ENCODE assay signal across 8 cellular contexts in genomic region chr1:86833461-86834215, GRCh38.
A peak's percentile ranks its signal among the peaks of the same experiment; 100 is the strongest.
DNase-seq lines count a peak whose midpoint lies in the region; ATAC-seq and TF ChIP-seq lines count a peak whose summit lies in the region.

No MANE protein-coding gene starts in this region.

- H3K4me1 ChIP-seq in HCT116 (ENCODE audit: control insufficient read depth in 1 of 2, insufficient read depth in 2 of 2, low read length in 2 of 2) (no peaks in the 10 kb centered on the region; a peak in 1 of 4 replicates), heart right ventricle (peaks cover 0 to 4% (median 0%) of the 10 kb centered on the region in 9 donors)

- no peak for TF ChIP-seq POLR2A in HCT116 (IDR thresholded peaks at IDR 0.05; ENCODE audit: borderline replicate concordance, extremely low read depth, insufficient read depth, insufficient read length)

- TF ChIP-seq CTCF in HCT116 (IDR thresholded peaks at IDR 0.05 in 2 of 3, conservative IDR thresholded peaks at IDR 0.05 in 1 of 3; ENCODE audit: borderline replicate concordance in 1 of 3, insufficient read depth in 1 of 3, low read depth in 2 of 3, low read length in 2 of 3) (peak; percentile 43 to 80 (median 66)), heart right ventricle (IDR thresholded peaks at IDR 0.05) (peak; percentile 39 to 74 (median 66))

- H3K27ac ChIP-seq in HCT116 (ENCODE audit: low read depth, low read length) (no peak overlapping the region), heart right ventricle (no peak overlapping the region)

- POLR2A ChIA-PET in HCT116 (lab: Charles Lee) = no interaction called here

- intact Hi-C loops in HCT116 (cut with micrococcal nuclease) = loop anchor here (1.0 kb wide), 3 partner anchors 132 to 251 kb away; no protein-coding TSS in a partner anchor
- intact Hi-C loops in heart right ventricle (cut with DNase I) = loop anchor here (1.0 to 10.0 kb wide), 11 partner anchors 129 to 451 kb away; no protein-coding TSS in a partner anchor

- H2AFZ ChIP-seq in HCT116 (ENCODE audit: low read depth, low read length, poor library complexity, severe bottlenecking) = peak overlapping the region; percentile 95

- H3K36me3 Mint-ChIP-seq in activated naive CD8-positive, alpha-beta T cell treated with anti-CD3 and anti-CD28 coated beads, Interleukin-2, amount 50 U/mL, for 24 hours (ENCODE audit: low read depth) = no peaks in the 10 kb centered on the region

- H3K9me3 ChIP-seq in HCT116 (ENCODE audit: control insufficient read depth in 1 of 2, insufficient read depth in 1 of 2, low read depth in 1 of 2, low read length in 2 of 2) = no peaks in the 10 kb centered on the region
- no peaks in the 10 kb centered on the region for H3K9me3 ChIP-seq in heart right ventricle

- no peaks in the 10 kb centered on the region for H3K27me3 ChIP-seq in HCT116 (ENCODE audit: insufficient read depth, low read length)
- no peaks in the 10 kb centered on the region for H3K27me3 ChIP-seq in heart right ventricle

- H4K20me1 ChIP-seq in HCT116 (ENCODE audit: insufficient read depth) = no peaks in the 10 kb centered on the region

- peak overlapping the region; percentile 19 for H3K4me2 ChIP-seq in HCT116 (ENCODE audit: low read length)

- peaks cover 4% of the 10 kb centered on the region for H3K4me1 Mint-ChIP-seq in activated naive CD8-positive, alpha-beta T cell treated with anti-CD3 and anti-CD28 coated beads, Interleukin-2, amount 50 U/mL, for 24 hours

- H3K9me2 ChIP-seq in HCT116 (ENCODE audit: insufficient read depth) = no peaks in the 10 kb centered on the region

- CTCF ChIA-PET in HCT116 (lab: Charles Lee) = interaction anchor here (0.7 to 2.7 kb wide), 10 partner anchors 9 to 250 kb away, joined by 3 to 27 read pairs (median 4); no protein-coding TSS in a partner anchor

- H3K9me3 Mint-ChIP-seq in activated naive CD8-positive, alpha-beta T cell treated with anti-CD3 and anti-CD28 coated beads, Interleukin-2, amount 50 U/mL, for 24 hours = no peaks in the 10 kb centered on the region

- H3K36me3 ChIP-seq in HCT116 (ENCODE audit: control insufficient read depth in 1 of 2, insufficient read depth in 2 of 2, low read length in 2 of 2) (no peaks in the 10 kb centered on the region), heart right ventricle (no peaks in the 10 kb centered on the region)

- H3K27me3 Mint-ChIP-seq in activated naive CD8-positive, alpha-beta T cell treated with anti-CD3 and anti-CD28 coated beads, Interleukin-2, amount 50 U/mL, for 24 hours = peaks cover 3% of the 10 kb centered on the region

- no peaks in the 10 kb centered on the region for H3K79me2 ChIP-seq in HCT116 (ENCODE audit: insufficient read depth, low read length)

- TF ChIP-seq RAD21 in HCT116 (IDR thresholded peaks at IDR 0.05; ENCODE audit: low read depth) = peak; percentile 85

- WGBS in heart right ventricle, 2 donors = 54 to 59% methylated on average over 17 of the region's 17 CpGs

- peak; percentile 98 for ATAC-seq in HCT116
- ATAC-seq in activated naive CD8-positive, alpha-beta T cell treated with anti-CD3 and anti-CD28 coated beads, Interleukin-2, amount 50 U/mL, for 24 hours = peak; percentile 75
- ATAC-seq in heart right ventricle = peak; percentile 67 to 93 (median 80)
- no peak for ATAC-seq in HG03520 (IDR thresholded peaks at IDR 0.05; ENCODE audit: unreplicated experiment)

- no peak overlapping the region for H3K9ac ChIP-seq in HCT116 (ENCODE audit: low read length)

- H3K27ac Mint-ChIP-seq in activated naive CD8-positive, alpha-beta T cell treated with anti-CD3 and anti-CD28 coated beads, Interleukin-2, amount 50 U/mL, for 24 hours = no peak overlapping the region

- H3K4me3 ChIP-seq in HCT116 (replicated peaks in 1 of 2; ENCODE audit: low read depth in 1 of 2, low read length in 2 of 2) (no peak overlapping the region), heart right ventricle (no peak overlapping the region)

- RAD21 ChIA-PET in HCT116 (lab: Charles Lee; ENCODE audit: low non-redundant PET in 1 of 2, low total read pairs in 2 of 2, uncharacterized antibody in 2 of 2, unreplicated experiment in 2 of 2) = interaction anchor here in 1 of 2 experiments (1.4 kb wide), 1 partner anchor 252 kb away, joined by 3 read pairs; no protein-coding TSS in a partner anchor

- H3K4me3 Mint-ChIP-seq in activated naive CD8-positive, alpha-beta T cell treated with anti-CD3 and anti-CD28 coated beads, Interleukin-2, amount 50 U/mL, for 24 hours = no peak overlapping the region

- no TSS peak for BruUV-seq in HCT116 (replicated peaks; lab: Mats Ljungman, UMichigan)

- DNase-seq in GF-D8 (lab: John Stamatoyannopoulos, UW) (peak; percentile 47), HCT116 (ENCODE audit: low read depth, low spot score) (peak; percentile 79), NCI-H1105 (lab: John Stamatoyannopoulos, UW) (peak; percentile 86), SKM-1 treated with dmso at 0.1 percent for 144 hours (lab: John Stamatoyannopoulos, UW; ENCODE audit: unreplicated experiment) (peak; percentile 69), heart right ventricle (peak; percentile 19 to 76), putamen (ENCODE audit: low spot score) (peak; percentile 76)
- DNase-seq in activated naive CD8-positive, alpha-beta T cell treated with anti-CD3 and anti-CD28 coated beads, Interleukin-2, amount 50 U/mL, for 24 hours = peak; percentile 47

TF ChIP-seq in HCT116, 20 proteins besides CTCF, POLR2A, EP300 and RAD21:
- TF ChIP-seq YY1 (IDR thresholded peaks at IDR 0.05; ENCODE audit: extremely low read depth, insufficient replicate concordance, low read depth, low read length) = peak; percentile 60
- TF ChIP-seq ATF3 (IDR thresholded peaks at IDR 0.05) = no peak
